Comparison of ENCODE assay signal across 8 cellular contexts in the genomic region with DNA sequence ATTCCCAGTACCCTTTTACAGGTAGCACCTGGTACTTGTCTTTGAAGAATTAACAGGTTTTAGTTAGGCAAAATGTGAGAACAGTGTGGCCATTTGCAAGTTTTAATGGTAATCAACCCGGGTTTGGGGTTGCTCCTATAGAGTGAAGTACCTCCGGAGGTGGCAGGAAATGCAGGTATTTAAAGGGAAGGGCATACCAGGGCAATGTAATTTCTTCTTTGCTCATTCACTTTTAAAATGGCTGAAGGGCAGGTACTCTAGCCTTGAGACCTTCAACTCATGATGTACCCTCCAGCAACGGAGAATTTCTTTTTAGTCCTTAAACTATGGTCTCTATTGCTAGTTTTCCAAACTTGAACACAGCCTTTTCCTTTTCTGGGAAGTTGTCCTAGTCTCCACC. TPM values are rescaled to one million over a fixed set of nuclear protein-coding genes. Genes with fewer than 3 reads are reported as not detected.
DNase-seq lines count a peak whose midpoint lies in the region; ATAC-seq and TF ChIP-seq lines count a peak whose summit lies in the region.

No MANE protein-coding gene starts in this region.

- H3K4me1 Mint-ChIP-seq in activated CD4-positive, alpha-beta memory T cell treated with anti-CD3 and anti-CD28 coated beads, Interleukin-2, amount 10 ng/mL, durations not matched to agents 7 days and 5 days, result peaks cover 45% of the 10 kb centered on the region
- peaks cover 24% of the 10 kb centered on the region for H3K4me1 Mint-ChIP-seq in stimulated activated effector memory CD8-positive, alpha-beta T cell treated with anti-CD3 and anti-CD28 coated beads, Interleukin-12 subunit alpha, Interleukin-12 subunit beta, amount 100 ng/mL, for 72 hours

- intact Hi-C loops in lower leg skin (cut with DNase I; ENCODE audit: low total_unique reads), result no loop called here

- no CpG with 5 or more reads among the region's 3 CpGs for WGBS in iPS DF 6.9 (ENCODE audit: insufficient coverage, insufficient read length)
- WGBS in lower leg skin, 2 donors, result 28 to 32% methylated on average over 3 of the region's 3 CpGs

- H3K9me3 ChIP-seq in iPS DF 6.9 (ENCODE audit: control insufficient read depth, insufficient read depth, low read length), result no peaks in the 10 kb centered on the region

- no peaks in the 10 kb centered on the region for H3K27me3 ChIP-seq in iPS DF 6.9 (ENCODE audit: control insufficient read depth, insufficient read depth, low read length)

- CTCF ChIA-PET in activated CD4-positive, alpha-beta memory T cell treated with anti-CD3 and anti-CD28 coated beads, Interleukin-2, amount 10 ng/mL, durations not matched to agents 7 days and 5 days (lab: Charles Lee), result no interaction called here

- H3K9me3 Mint-ChIP-seq in activated CD4-positive, alpha-beta memory T cell treated with anti-CD3 and anti-CD28 coated beads, Interleukin-2, amount 10 ng/mL, durations not matched to agents 7 days and 5 days, result no peaks in the 10 kb centered on the region
- H3K9me3 Mint-ChIP-seq in stimulated activated effector memory CD8-positive, alpha-beta T cell treated with anti-CD3 and anti-CD28 coated beads, Interleukin-12 subunit alpha, Interleukin-12 subunit beta, amount 100 ng/mL, for 72 hours, result no peaks in the 10 kb centered on the region

- H3K4me1 ChIP-seq in iPS DF 6.9 (ENCODE audit: control insufficient read depth, insufficient read depth, low read length), result peaks cover 2% of the 10 kb centered on the region; the same call in 1 of the 2 replicates

- POLR2A ChIA-PET in activated CD4-positive, alpha-beta memory T cell treated with anti-CD3 and anti-CD28 coated beads, Interleukin-2, amount 10 ng/mL, durations not matched to agents 7 days and 5 days (lab: Charles Lee), result interaction anchor here (1.0 to 4.0 kb wide), 12 partner anchors 12 to 184 kb away, joined by 3 to 47 read pairs (median 8); a partner anchor contains a TSS

- no peak for TF ChIP-seq POLR2A in lower leg skin (IDR thresholded peaks at IDR 0.05)

- no peak for TF ChIP-seq CTCF in lower leg skin (IDR thresholded peaks at IDR 0.05)

- DNase-seq in DMS 273 (lab: John Stamatoyannopoulos, UW; ENCODE audit: unreplicated experiment), result peak; percentile 43
- no peak for DNase-seq in DMS 273 treated with DMSO at 0.1 percent for 48 hours (lab: John Stamatoyannopoulos, UW)
- DNase-seq in activated CD4-positive, alpha-beta memory T cell treated with anti-CD3 and anti-CD28 coated beads, Interleukin-2, amount 10 ng/mL, durations not matched to agents 7 days and 5 days, result no peak
- DNase-seq in iPS DF 6.9 (ENCODE audit: low read depth, low spot score), result no peak
- DNase-seq in stimulated activated effector memory CD8-positive, alpha-beta T cell treated with anti-CD3 and anti-CD28 coated beads, Interleukin-12 subunit alpha, Interleukin-12 subunit beta, amount 100 ng/mL, for 72 hours (ENCODE audit: low spot score in 2 of 2), result no peak
- no peak for DNase-seq in GOT3 (lab: John Stamatoyannopoulos, UW)
- no peak for DNase-seq in lower leg skin (ENCODE audit: low spot score in 2 of 2)

- H3K4me3 ChIP-seq in iPS DF 6.9 (ENCODE audit: low read length) (peak overlapping the region; percentile 86; the same call in 1 of the 2 replicates), lower leg skin (ENCODE audit: low read depth, poor library complexity, severe bottlenecking) (no peak overlapping the region)

- ATAC-seq in stimulated activated effector memory CD8-positive, alpha-beta T cell treated with anti-CD3 and anti-CD28 coated beads, Interleukin-12 subunit alpha, Interleukin-12 subunit beta, amount 100 ng/mL, for 72 hours, result no peak
- ATAC-seq in GM18498 (IDR thresholded peaks at IDR 0.05; ENCODE audit: unreplicated experiment), result no peak

- peak overlapping the region; percentile 97 for H3K4me3 Mint-ChIP-seq in activated CD4-positive, alpha-beta memory T cell treated with anti-CD3 and anti-CD28 coated beads, Interleukin-2, amount 10 ng/mL, durations not matched to agents 7 days and 5 days
- peak overlapping the region; percentile 92 for H3K4me3 Mint-ChIP-seq in stimulated activated effector memory CD8-positive, alpha-beta T cell treated with anti-CD3 and anti-CD28 coated beads, Interleukin-12 subunit alpha, Interleukin-12 subunit beta, amount 100 ng/mL, for 72 hours

- H3K36me3 Mint-ChIP-seq in activated CD4-positive, alpha-beta memory T cell treated with anti-CD3 and anti-CD28 coated beads, Interleukin-2, amount 10 ng/mL, durations not matched to agents 7 days and 5 days (ENCODE audit: low read depth), result peaks cover 23% of the 10 kb centered on the region
- H3K36me3 Mint-ChIP-seq in stimulated activated effector memory CD8-positive, alpha-beta T cell treated with anti-CD3 and anti-CD28 coated beads, Interleukin-12 subunit alpha, Interleukin-12 subunit beta, amount 100 ng/mL, for 72 hours, result peaks cover 43% of the 10 kb centered on the region

- H3K27me3 Mint-ChIP-seq in activated CD4-positive, alpha-beta memory T cell treated with anti-CD3 and anti-CD28 coated beads, Interleukin-2, amount 10 ng/mL, durations not matched to agents 7 days and 5 days, result no peaks in the 10 kb centered on the region

- peak overlapping the region; percentile 100 for H3K27ac Mint-ChIP-seq in activated CD4-positive, alpha-beta memory T cell treated with anti-CD3 and anti-CD28 coated beads, Interleukin-2, amount 10 ng/mL, durations not matched to agents 7 days and 5 days
- peak overlapping the region; percentile 99 for H3K27ac Mint-ChIP-seq in stimulated activated effector memory CD8-positive, alpha-beta T cell treated with anti-CD3 and anti-CD28 coated beads, Interleukin-12 subunit alpha, Interleukin-12 subunit beta, amount 100 ng/mL, for 72 hours

- peak overlapping the region; percentile 36 for H3K27ac ChIP-seq in iPS DF 6.9 (ENCODE audit: low read length)

- no peaks in the 10 kb centered on the region for H3K36me3 ChIP-seq in iPS DF 6.9 (ENCODE audit: control insufficient read depth, insufficient read depth, low read length)

RNA-seq across cellular contexts. Expression of a gene that starts 1.3 kb away (rescaled TPM):
- 10 to 100 TPM; 88.2 to 94.6 TPM for total RNA-seq in activated CD4-positive, alpha-beta memory T cell treated with anti-CD3 and anti-CD28 coated beads, Interleukin-2, amount 10 ng/mL, durations not matched to agents 7 days and 5 days
- 10 to 100 TPM; 33.0 to 49.3 (median 42.2) TPM for total RNA-seq in lower leg skin

RNA-seq across cellular contexts. Expression of a gene that starts 24.2 kb away (rescaled TPM):
- total RNA-seq in activated CD4-positive, alpha-beta memory T cell treated with anti-CD3 and anti-CD28 coated beads, Interleukin-2, amount 10 ng/mL, durations not matched to agents 7 days and 5 days, result 10 to 100 TPM; 27.9 to 28.0 TPM
- 10 to 100 TPM in 1 of 4 donors, 1 to 10 TPM in 3; 5.9 to 11.9 (median 6.9) TPM for total RNA-seq in lower leg skin
